Comparison of ENCODE assay signal across 1 cellular context in the genomic region with DNA sequence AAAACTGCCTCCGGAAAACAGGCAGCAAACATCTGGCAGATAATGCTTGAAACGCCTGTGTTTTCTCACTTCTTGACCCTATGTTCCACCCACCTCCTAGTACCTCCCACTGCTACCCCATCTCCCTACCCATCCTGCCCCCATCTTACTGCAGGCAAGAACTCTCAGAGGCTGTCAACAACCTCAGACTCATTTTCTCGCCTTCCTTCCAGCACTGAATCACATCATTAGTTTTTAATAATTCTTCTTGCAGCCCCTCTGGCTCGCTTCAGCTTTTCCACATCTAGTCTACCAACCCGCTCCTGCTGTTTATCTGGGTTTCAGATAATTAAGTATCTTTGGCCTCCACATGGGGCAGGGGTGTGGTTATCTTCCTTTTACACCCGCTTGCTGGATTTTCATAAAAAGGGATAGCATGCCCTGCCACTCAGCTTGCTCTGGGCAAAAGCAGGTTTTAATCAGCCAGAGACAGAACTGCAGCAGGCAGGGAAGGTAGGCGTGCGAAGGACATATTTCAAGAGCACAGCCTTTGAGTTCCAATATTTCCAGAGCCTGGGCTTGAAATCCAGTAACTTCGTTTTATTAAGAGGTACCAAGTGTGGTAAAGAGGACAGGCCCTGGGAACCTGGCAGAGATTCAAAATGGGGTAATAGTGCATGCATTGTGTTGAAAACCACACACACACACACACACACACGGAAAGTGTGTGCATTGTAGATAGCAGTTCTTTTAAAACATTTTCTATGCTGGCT.
A peak's percentile ranks its signal among the peaks of the same experiment; 100 is the strongest.
TF ChIP-seq lines count a peak whose summit lies in the region.

No MANE protein-coding gene starts in this region.

TF ChIP-seq in K562, 482 proteins besides CTCF, POLR2A, EP300 and RAD21 (continued from another document and continues in another):
- TF ChIP-seq, protein P1, sequence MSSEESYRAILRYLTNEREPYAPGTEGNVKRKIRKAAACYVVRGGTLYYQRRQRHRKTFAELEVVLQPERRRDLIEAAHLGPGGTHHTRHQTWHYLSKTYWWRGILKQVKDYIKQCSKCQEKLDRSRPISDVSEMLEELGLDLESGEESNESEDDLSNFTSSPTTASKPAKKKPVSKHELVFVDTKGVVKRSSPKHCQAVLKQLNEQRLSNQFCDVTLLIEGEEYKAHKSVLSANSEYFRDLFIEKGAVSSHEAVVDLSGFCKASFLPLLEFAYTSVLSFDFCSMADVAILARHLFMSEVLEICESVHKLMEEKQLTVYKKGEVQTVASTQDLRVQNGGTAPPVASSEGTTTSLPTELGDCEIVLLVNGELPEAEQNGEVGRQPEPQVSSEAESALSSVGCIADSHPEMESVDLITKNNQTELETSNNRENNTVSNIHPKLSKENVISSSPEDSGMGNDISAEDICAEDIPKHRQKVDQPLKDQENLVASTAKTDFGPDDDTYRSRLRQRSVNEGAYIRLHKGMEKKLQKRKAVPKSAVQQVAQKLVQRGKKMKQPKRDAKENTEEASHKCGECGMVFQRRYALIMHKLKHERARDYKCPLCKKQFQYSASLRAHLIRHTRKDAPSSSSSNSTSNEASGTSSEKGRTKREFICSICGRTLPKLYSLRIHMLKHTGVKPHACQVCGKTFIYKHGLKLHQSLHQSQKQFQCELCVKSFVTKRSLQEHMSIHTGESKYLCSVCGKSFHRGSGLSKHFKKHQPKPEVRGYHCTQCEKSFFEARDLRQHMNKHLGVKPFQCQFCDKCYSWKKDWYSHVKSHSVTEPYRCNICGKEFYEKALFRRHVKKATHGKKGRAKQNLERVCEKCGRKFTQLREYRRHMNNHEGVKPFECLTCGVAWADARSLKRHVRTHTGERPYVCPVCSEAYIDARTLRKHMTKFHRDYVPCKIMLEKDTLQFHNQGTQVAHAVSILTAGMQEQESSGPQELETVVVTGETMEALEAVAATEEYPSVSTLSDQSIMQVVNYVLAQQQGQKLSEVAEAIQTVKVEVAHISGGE (CRISPR knock-in tag; IDR thresholded peaks at IDR 0.05) = peak in 1 of 3 experiments; percentile 80; a peak in 1 of 6 replicates
- TF ChIP-seq TCF3 (CRISPR knock-in tag; IDR thresholded peaks at IDR 0.05) = peak; percentile 98
- TF ChIP-seq, protein P2, sequence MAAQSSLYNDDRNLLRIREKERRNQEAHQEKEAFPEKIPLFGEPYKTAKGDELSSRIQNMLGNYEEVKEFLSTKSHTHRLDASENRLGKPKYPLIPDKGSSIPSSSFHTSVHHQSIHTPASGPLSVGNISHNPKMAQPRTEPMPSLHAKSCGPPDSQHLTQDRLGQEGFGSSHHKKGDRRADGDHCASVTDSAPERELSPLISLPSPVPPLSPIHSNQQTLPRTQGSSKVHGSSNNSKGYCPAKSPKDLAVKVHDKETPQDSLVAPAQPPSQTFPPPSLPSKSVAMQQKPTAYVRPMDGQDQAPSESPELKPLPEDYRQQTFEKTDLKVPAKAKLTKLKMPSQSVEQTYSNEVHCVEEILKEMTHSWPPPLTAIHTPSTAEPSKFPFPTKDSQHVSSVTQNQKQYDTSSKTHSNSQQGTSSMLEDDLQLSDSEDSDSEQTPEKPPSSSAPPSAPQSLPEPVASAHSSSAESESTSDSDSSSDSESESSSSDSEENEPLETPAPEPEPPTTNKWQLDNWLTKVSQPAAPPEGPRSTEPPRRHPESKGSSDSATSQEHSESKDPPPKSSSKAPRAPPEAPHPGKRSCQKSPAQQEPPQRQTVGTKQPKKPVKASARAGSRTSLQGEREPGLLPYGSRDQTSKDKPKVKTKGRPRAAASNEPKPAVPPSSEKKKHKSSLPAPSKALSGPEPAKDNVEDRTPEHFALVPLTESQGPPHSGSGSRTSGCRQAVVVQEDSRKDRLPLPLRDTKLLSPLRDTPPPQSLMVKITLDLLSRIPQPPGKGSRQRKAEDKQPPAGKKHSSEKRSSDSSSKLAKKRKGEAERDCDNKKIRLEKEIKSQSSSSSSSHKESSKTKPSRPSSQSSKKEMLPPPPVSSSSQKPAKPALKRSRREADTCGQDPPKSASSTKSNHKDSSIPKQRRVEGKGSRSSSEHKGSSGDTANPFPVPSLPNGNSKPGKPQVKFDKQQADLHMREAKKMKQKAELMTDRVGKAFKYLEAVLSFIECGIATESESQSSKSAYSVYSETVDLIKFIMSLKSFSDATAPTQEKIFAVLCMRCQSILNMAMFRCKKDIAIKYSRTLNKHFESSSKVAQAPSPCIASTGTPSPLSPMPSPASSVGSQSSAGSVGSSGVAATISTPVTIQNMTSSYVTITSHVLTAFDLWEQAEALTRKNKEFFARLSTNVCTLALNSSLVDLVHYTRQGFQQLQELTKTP (IDR thresholded peaks at IDR 0.05; ENCODE audit: low read depth in 1 of 2, partially characterized antibody in 2 of 2) = peak; percentile 55 to 68
- TF ChIP-seq FOXM1 (IDR thresholded peaks at IDR 0.05; ENCODE audit: low read depth) = peak; percentile 96
- TF ChIP-seq FOXM1 (CRISPR knock-in tag; IDR thresholded peaks at IDR 0.05; ENCODE audit: low read depth) = no peak
- TF ChIP-seq, protein P3, sequence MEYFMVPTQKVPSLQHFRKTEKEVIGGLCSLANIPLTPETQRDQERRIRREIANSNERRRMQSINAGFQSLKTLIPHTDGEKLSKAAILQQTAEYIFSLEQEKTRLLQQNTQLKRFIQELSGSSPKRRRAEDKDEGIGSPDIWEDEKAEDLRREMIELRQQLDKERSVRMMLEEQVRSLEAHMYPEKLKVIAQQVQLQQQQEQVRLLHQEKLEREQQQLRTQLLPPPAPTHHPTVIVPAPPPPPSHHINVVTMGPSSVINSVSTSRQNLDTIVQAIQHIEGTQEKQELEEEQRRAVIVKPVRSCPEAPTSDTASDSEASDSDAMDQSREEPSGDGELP (CRISPR knock-in tag; IDR thresholded peaks at IDR 0.05; ENCODE audit: borderline replicate concordance) = peak; percentile 40
- no peak for TF ChIP-seq CHD2 (IDR thresholded peaks at IDR 0.05; ENCODE audit: low read depth, low read length)
- TF ChIP-seq MBD2 (IDR thresholded peaks at IDR 0.05; ENCODE audit: borderline replicate concordance, low read depth) = peak; percentile 86
- TF ChIP-seq NEUROD1 (IDR thresholded peaks at IDR 0.05; ENCODE audit: borderline replicate concordance, low read depth, low read length, partially characterized antibody) = peak; percentile 24
- TF ChIP-seq ZFX (CRISPR knock-in tag; IDR thresholded peaks at IDR 0.05) = peak; percentile 18; the same call in 1 of the 2 replicates
- TF ChIP-seq BDP1 (IDR thresholded peaks at IDR 0.05; ENCODE audit: insufficient read depth, insufficient read length) = no peak
- TF ChIP-seq, protein P4, sequence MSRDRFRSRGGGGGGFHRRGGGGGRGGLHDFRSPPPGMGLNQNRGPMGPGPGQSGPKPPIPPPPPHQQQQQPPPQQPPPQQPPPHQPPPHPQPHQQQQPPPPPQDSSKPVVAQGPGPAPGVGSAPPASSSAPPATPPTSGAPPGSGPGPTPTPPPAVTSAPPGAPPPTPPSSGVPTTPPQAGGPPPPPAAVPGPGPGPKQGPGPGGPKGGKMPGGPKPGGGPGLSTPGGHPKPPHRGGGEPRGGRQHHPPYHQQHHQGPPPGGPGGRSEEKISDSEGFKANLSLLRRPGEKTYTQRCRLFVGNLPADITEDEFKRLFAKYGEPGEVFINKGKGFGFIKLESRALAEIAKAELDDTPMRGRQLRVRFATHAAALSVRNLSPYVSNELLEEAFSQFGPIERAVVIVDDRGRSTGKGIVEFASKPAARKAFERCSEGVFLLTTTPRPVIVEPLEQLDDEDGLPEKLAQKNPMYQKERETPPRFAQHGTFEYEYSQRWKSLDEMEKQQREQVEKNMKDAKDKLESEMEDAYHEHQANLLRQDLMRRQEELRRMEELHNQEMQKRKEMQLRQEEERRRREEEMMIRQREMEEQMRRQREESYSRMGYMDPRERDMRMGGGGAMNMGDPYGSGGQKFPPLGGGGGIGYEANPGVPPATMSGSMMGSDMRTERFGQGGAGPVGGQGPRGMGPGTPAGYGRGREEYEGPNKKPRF (IDR thresholded peaks at IDR 0.05; ENCODE audit: low read depth, low read length) = no peak
- TF ChIP-seq, protein P5, sequence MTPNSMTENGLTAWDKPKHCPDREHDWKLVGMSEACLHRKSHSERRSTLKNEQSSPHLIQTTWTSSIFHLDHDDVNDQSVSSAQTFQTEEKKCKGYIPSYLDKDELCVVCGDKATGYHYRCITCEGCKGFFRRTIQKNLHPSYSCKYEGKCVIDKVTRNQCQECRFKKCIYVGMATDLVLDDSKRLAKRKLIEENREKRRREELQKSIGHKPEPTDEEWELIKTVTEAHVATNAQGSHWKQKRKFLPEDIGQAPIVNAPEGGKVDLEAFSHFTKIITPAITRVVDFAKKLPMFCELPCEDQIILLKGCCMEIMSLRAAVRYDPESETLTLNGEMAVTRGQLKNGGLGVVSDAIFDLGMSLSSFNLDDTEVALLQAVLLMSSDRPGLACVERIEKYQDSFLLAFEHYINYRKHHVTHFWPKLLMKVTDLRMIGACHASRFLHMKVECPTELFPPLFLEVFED (CRISPR knock-in tag; conservative IDR thresholded peaks at IDR 0.05) = 0 out of 2 replicates have a peak, but pooled peaks have one; percentile 53
- TF ChIP-seq ZNF766 (CRISPR knock-in tag; conservative IDR thresholded peaks at IDR 0.05) = peak; percentile 84
- TF ChIP-seq, protein P6, sequence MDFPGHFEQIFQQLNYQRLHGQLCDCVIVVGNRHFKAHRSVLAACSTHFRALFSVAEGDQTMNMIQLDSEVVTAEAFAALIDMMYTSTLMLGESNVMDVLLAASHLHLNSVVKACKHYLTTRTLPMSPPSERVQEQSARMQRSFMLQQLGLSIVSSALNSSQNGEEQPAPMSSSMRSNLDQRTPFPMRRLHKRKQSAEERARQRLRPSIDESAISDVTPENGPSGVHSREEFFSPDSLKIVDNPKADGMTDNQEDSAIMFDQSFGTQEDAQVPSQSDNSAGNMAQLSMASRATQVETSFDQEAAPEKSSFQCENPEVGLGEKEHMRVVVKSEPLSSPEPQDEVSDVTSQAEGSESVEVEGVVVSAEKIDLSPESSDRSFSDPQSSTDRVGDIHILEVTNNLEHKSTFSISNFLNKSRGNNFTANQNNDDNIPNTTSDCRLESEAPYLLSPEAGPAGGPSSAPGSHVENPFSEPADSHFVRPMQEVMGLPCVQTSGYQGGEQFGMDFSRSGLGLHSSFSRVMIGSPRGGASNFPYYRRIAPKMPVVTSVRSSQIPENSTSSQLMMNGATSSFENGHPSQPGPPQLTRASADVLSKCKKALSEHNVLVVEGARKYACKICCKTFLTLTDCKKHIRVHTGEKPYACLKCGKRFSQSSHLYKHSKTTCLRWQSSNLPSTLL (IDR thresholded peaks at IDR 0.05) = 0 out of 2 replicates have a peak, but pooled peaks have one; percentile 12
- TF ChIP-seq NFIC (IDR thresholded peaks at IDR 0.05) = peak; percentile 96
- peak; percentile 26; the same call in 1 of the 2 replicates for TF ChIP-seq JUND (IDR thresholded peaks at IDR 0.05; ENCODE audit: borderline replicate concordance, low read depth, low read length)
- TF ChIP-seq JUND (tag; IDR thresholded peaks at IDR 0.05; ENCODE audit: borderline replicate concordance, low read depth, low read length) = no peak; the same call in 1 of the 3 replicates
- peak; percentile 59 for TF ChIP-seq RB1 (IDR thresholded peaks at IDR 0.05; ENCODE audit: low read depth)
- TF ChIP-seq DPF2 (IDR thresholded peaks at IDR 0.05) = peak; percentile 98
- TF ChIP-seq RCOR1 (IDR thresholded peaks at IDR 0.05; ENCODE audit: borderline replicate concordance in 1 of 2, low read depth in 2 of 2, low read length in 2 of 2) = peak; percentile 43 to 53; a peak in 2 of 4 replicates
- peak in 1 of 3 experiments; percentile 20 for TF ChIP-seq YY1 (IDR thresholded peaks at IDR 0.05; ENCODE audit: borderline replicate concordance in 1 of 3, control insufficient read depth in 1 of 3, extremely low read depth in 1 of 3, insufficient read depth in 3 of 3, insufficient read length in 1 of 3, insufficient replicate concordance in 2 of 3, low read depth in 1 of 3, low read length in 2 of 3)
- 0 out of 2 replicates have a peak, but pooled peaks have one; percentile 41 for TF ChIP-seq PHF21A (IDR thresholded peaks at IDR 0.05; ENCODE audit: borderline replicate concordance, low read depth)
- 0 out of 4 replicates have a peak, but pooled peaks of 1 of the 2 experiments have one; percentile 20 for TF ChIP-seq TEAD1 (CRISPR knock-in tag; IDR thresholded peaks at IDR 0.05)
- TF ChIP-seq ZNF134 (CRISPR knock-in tag; conservative IDR thresholded peaks at IDR 0.05) = peak; percentile 40; the same call in 1 of the 2 replicates
- TF ChIP-seq ZC3H8 (IDR thresholded peaks at IDR 0.05) = peak; percentile 25; the same call in 1 of the 2 replicates
- 0 out of 2 replicates have a peak, but pooled peaks have one; percentile 39 for TF ChIP-seq KLF1 (tag; IDR thresholded peaks at IDR 0.05)
- peak; percentile 33; the same call in 1 of the 2 replicates for TF ChIP-seq SMARCA5 (IDR thresholded peaks at IDR 0.05)
- peak; percentile 45; the same call in 1 of the 2 replicates for TF ChIP-seq CXXC5 (CRISPR knock-in tag; IDR thresholded peaks at IDR 0.05)
- no peak for TF ChIP-seq HNRNPK (IDR thresholded peaks at IDR 0.05; ENCODE audit: low read depth, low read length, poor library complexity, severe bottlenecking)
- no peak for TF ChIP-seq HSF4 (CRISPR knock-in tag; IDR thresholded peaks at IDR 0.05; ENCODE audit: borderline replicate concordance)
- TF ChIP-seq JUN (IDR thresholded peaks at IDR 0.05; ENCODE audit: borderline replicate concordance, low read depth, low read length) = peak; percentile 6; the same call in 1 of the 2 replicates
- no peak for TF ChIP-seq JUN (CRISPR knock-in tag; IDR thresholded peaks at IDR 0.05; ENCODE audit: borderline replicate concordance)
- TF ChIP-seq ZBTB7A (IDR thresholded peaks at IDR 0.05; ENCODE audit: borderline replicate concordance, control insufficient read depth, low read depth, low read length) = peak; percentile 51; the same call in 1 of the 2 replicates
- peak; percentile 97 for TF ChIP-seq DACH1 (IDR thresholded peaks at IDR 0.05; ENCODE audit: partially characterized antibody)
- peak; percentile 75; the same call in 1 of the 2 replicates for TF ChIP-seq TARDBP (IDR thresholded peaks at IDR 0.05)
- TF ChIP-seq, protein P7, sequence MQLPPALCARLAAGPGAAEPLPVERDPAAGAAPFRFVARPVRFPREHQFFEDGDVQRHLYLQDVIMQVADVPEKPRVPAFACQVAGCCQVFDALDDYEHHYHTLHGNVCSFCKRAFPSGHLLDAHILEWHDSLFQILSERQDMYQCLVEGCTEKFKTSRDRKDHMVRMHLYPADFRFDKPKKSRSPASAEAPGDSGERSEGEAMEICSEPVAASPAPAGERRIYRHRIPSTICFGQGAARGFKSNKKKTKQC (CRISPR knock-in tag; IDR thresholded peaks at IDR 0.05) = no peak
- no peak for TF ChIP-seq CCAR2 (IDR thresholded peaks at IDR 0.05; ENCODE audit: low read depth, low read length)
- no peak for TF ChIP-seq ZSCAN29 (IDR thresholded peaks at IDR 0.05)
